10 cellular contexts compared by ENCODE assay signal in the genomic region with DNA sequence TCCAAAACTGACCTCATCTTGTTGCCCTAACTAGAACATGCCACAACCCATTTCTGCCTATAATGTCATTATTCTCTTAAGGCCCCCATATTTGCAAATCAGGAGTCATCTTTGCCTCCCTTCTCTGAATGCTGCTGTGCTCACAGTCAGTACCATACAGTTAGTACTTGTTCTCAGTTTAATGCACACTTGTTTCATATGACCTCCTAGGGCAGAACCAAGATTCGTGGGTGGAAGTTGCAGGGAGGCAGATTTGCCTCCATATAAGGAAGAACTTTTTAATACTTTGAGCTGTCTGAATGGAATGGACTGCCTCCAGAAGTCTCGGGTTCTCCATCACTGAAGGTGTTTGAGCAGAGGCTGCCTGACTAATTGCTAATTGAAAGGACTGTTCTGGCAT. TPM values are rescaled to one million over a fixed set of nuclear protein-coding genes. Genes with fewer than 3 reads are reported as not detected.
DNase-seq lines count a peak whose midpoint lies in the region; ATAC-seq and TF ChIP-seq lines count a peak whose summit lies in the region.
"Had no signal": no experiment of that assay in that cellular context is flagged by ENCODE, and none has a peak within 500 bp of the region (broad histone marks: within the 10 kb centered on the region; RNA-seq: fewer than 3 reads in every experiment).

No MANE protein-coding gene starts in this region.

- ATAC-seq in PC-3 (no peak), mucosa of descending colon (no peak)

- H3K27ac ChIP-seq in brain microvascular endothelial cell (peak overlapping the region; percentile 52), mucosa of rectum (ENCODE audit: low read depth in 2 of 2, low read length in 2 of 2) (peak overlapping the region; percentile 11 to 26), uterus (peak overlapping the region; percentile 18 to 58), PC-3 (ENCODE audit: low read length) (no peak overlapping the region)
- H3K27ac ChIP-seq: C4-2B had no signal

- H3K79me2 ChIP-seq in PC-3 (ENCODE audit: low read length) = peaks cover 96% of the 10 kb centered on the region

- H2AFZ ChIP-seq in PC-3 (ENCODE audit: low read length) = no peak overlapping the region

- no peak overlapping the region for H3K4me2 ChIP-seq in PC-3 (ENCODE audit: low read length)
- H3K4me2 ChIP-seq: SK-N-SH had no signal

- POLR2A ChIA-PET in PC-3 (lab: Charles Lee; ENCODE audit: unreplicated experiment) = interaction anchor here (0.6 kb wide), 1 partner anchor 8 kb away, joined by 4 read pairs; no protein-coding TSS in a partner anchor

- no peak overlapping the region for H3K4me3 ChIP-seq in brain microvascular endothelial cell (ENCODE audit: low read depth, low read length)
- peak overlapping the region in 1 of 2 donors; percentile 5 for H3K4me3 ChIP-seq in mucosa of rectum (ENCODE audit: low read length in 2 of 2)
- H3K4me3 ChIP-seq in uterus = no peak overlapping the region
- H3K4me3 ChIP-seq in PC-3 (ENCODE audit: low read length) = no peak overlapping the region
- H3K4me3 ChIP-seq in mucosa of descending colon = no peak overlapping the region

- H3K9me2 ChIP-seq in PC-3 (replicated peaks; ENCODE audit: low read length) = no peaks in the 10 kb centered on the region
- H3K9me2 ChIP-seq: SK-N-SH had no signal

- H3K9ac ChIP-seq in mucosa of rectum (ENCODE audit: low read depth in 1 of 2, low read length in 2 of 2) (no peak overlapping the region), PC-3 (ENCODE audit: low read length) (no peak overlapping the region)
- H3K9ac ChIP-seq: SK-N-SH had no signal

- TF ChIP-seq POLR2A in uterus (IDR thresholded peaks at IDR 0.05) = no peak

- no peaks in the 10 kb centered on the region for H3K27me3 ChIP-seq in brain microvascular endothelial cell (replicated peaks)
- H3K27me3 ChIP-seq in mucosa of rectum (ENCODE audit: control insufficient read depth in 2 of 2, insufficient read depth in 2 of 2, low read length in 2 of 2) = no peaks in the 10 kb centered on the region
- no peaks in the 10 kb centered on the region for H3K27me3 ChIP-seq in uterus
- H3K27me3 ChIP-seq in PC-3 (ENCODE audit: low read length) = no peaks in the 10 kb centered on the region

- H3F3A ChIP-seq in PC-3 (ENCODE audit: low read length, unreplicated experiment) = no peaks in the 10 kb centered on the region

- intact Hi-C loops in uterus (cut with DNase I; ENCODE audit: low total_unique reads) = no loop called here
- intact Hi-C loops in PC-3 (cut with micrococcal nuclease) = loop anchor here (10.0 kb wide), 1 partner anchor 195 kb away; a partner anchor contains a TSS
- intact Hi-C loops in mucosa of descending colon (cut with DNase I, micrococcal nuclease) = no loop called here

- H3K36me3 ChIP-seq in brain microvascular endothelial cell (replicated peaks) = peaks cover 31% of the 10 kb centered on the region
- H3K36me3 ChIP-seq in mucosa of rectum (ENCODE audit: control insufficient read depth in 2 of 2, insufficient read depth in 2 of 2, low read length in 2 of 2) = peaks cover 11 to 15% of the 10 kb centered on the region in 2 donors
- H3K36me3 ChIP-seq in uterus = no peaks in the 10 kb centered on the region
- H3K36me3 ChIP-seq in PC-3 (ENCODE audit: low read depth, low read length) = peaks cover 22% of the 10 kb centered on the region
- no peaks in the 10 kb centered on the region for H3K36me3 ChIP-seq in mucosa of descending colon (ENCODE audit: low read depth)

- H3K9me3 ChIP-seq in mucosa of rectum (ENCODE audit: control insufficient read depth in 2 of 2, low read length in 2 of 2) = no peaks in the 10 kb centered on the region
- no peaks in the 10 kb centered on the region for H3K9me3 ChIP-seq in uterus
- H3K9me3 ChIP-seq in PC-3 (ENCODE audit: low read length) = no peaks in the 10 kb centered on the region
- no peaks in the 10 kb centered on the region for H3K9me3 ChIP-seq in mucosa of descending colon
- H3K9me3 ChIP-seq: SK-N-SH had no signal

- H4K20me1 ChIP-seq in PC-3 (ENCODE audit: low read length) = peaks cover 29% of the 10 kb centered on the region; the same call in 1 of the 2 replicates

- BruUV-seq in PC-3 (replicated peaks; lab: Mats Ljungman, UMichigan) = no TSS peak

- CTCF ChIA-PET in PC-3 (lab: Charles Lee) = no interaction called here

- DNase-seq in stimulated activated CD4-positive, alpha-beta T cell treated with anti-CD3 and anti-CD28 coated beads, Interleukin-12 subunit alpha, Interleukin-12 subunit beta, amount 100 ng/mL, for 4 hours = peak; percentile 17
- no peak for DNase-seq in stimulated activated CD4-positive, alpha-beta T cell treated with anti-CD3 and anti-CD28 coated beads, Interleukin-2, amount 100 ng/mL, for 48 hours
- no peak for DNase-seq in brain microvascular endothelial cell
- no peak for DNase-seq in uterus
- DNase-seq in PC-3 = no peak
- DNase-seq in HUDEP-2 (lab: John Stamatoyannopoulos, UW; ENCODE audit: unreplicated experiment in 76 of 76) = no peak
- no peak for DNase-seq in mucosa of descending colon
- DNase-seq: SK-N-SH had no signal

- H3K4me1 ChIP-seq in mucosa of rectum (ENCODE audit: control insufficient read depth in 2 of 2, insufficient read depth in 2 of 2, low read length in 2 of 2) (peaks cover 4 to 6% of the 10 kb centered on the region in 2 donors), uterus (peaks cover 0 to 9% of the 10 kb centered on the region in 2 donors), PC-3 (ENCODE audit: insufficient read depth, low read length) (no peaks in the 10 kb centered on the region), mucosa of descending colon (ENCODE audit: low read depth) (peaks cover 21% of the 10 kb centered on the region)

- in situ Hi-C loops in brain microvascular endothelial cell (cut with HindIII; ENCODE audit: low pct_ligation_motif_present, low sequenced_read_pairs) = no loop called here

- no peak for TF ChIP-seq CTCF in brain microvascular endothelial cell (IDR thresholded peaks at IDR 0.05; ENCODE audit: low read depth, low read length, missing control alignments)
- TF ChIP-seq CTCF in uterus (IDR thresholded peaks at IDR 0.05) = no peak
- TF ChIP-seq CTCF in PC-3 (conservative IDR thresholded peaks at IDR 0.05; ENCODE audit: low read depth, low read length) = no peak
- TF ChIP-seq CTCF in mucosa of descending colon (IDR thresholded peaks at IDR 0.05) = no peak

RNA-seq across cellular contexts. Expression of a gene that starts 9.2 kb away (rescaled TPM):
- total RNA-seq in uterus = 100 to 1,000 TPM; 136 to 298 (median 224) TPM
- 214 and 243 TPM in 2 replicates for total RNA-seq in PC-3 (2014; rRNA removed)
- 100 to 1,000 TPM; 357 to 488 (median 444) TPM for total RNA-seq in mucosa of descending colon

RNA-seq across cellular contexts. Expression of a gene that starts 47.3 kb away (rescaled TPM):
- total RNA-seq in uterus = 100 to 1,000 TPM in 2 of 4 donors, 10 to 100 TPM in 2; 81.7 to 123 (median 94.5) TPM
- total RNA-seq in PC-3 (2014; rRNA removed) = 63.9 and 72.9 TPM in 2 replicates
- 10 to 100 TPM; 16.7 to 63.1 (median 39.1) TPM for total RNA-seq in mucosa of descending colon
